ENCODE assay signal across 16 cellular contexts in the genomic region with DNA sequence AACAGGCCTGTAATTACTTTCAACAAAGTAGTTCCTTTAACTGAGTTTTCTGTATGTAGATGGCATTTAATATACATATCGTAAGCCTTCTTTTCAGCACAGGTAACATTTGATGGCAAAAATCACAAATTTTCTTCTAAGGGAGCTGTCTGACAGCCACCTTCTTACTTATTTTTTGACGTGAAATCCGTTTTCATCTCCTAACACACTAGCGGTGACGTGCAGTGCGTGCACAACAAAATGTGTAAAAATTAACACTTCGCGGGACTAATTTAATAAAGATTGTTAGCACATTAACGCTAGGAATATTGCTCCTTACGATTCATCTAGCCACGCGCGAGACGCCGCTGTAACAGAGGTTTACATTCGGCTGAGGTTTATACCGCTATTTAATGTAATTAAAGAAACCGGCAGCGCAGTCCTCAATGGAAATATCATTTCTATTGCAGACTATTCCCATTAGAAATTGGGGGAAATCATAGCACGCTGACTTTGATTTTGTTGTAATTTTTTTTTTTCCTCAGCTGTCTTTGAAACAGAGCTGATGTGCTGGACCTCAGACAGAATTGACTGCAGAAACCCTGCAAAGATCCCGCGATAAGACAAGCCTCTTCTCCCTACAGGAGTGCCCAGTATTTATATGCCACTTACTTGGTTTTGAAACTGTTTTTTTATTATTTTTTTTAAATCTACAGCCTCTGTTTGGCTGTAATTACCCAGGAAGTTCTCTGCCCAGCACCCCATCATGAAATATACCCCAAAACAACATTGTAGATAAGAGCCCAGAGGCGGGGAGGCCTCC. TPM values are rescaled to one million over a fixed set of nuclear protein-coding genes. Genes with fewer than 3 reads are reported as not detected.
DNase-seq lines count a peak whose midpoint lies in the region; ATAC-seq and TF ChIP-seq lines count a peak whose summit lies in the region.
"Had no signal": no experiment of that assay in that cellular context is flagged by ENCODE, and none has a peak within 500 bp of the region (broad histone marks: within the 10 kb centered on the region; RNA-seq: fewer than 3 reads in every experiment).

No MANE protein-coding gene starts in this region.

- POLR2A ChIA-PET in activated CD4-positive, alpha-beta memory T cell treated with anti-CD3 and anti-CD28 coated beads for 36 hours (lab: Charles Lee), result interaction anchor here (0.7 to 23.9 kb wide), 6 partner anchors 14 to 240 kb away, joined by 3 to 425 read pairs (median 6); partner anchors contain the start of genes BCL11B and SETD3

- H3K9me3 Mint-ChIP-seq in activated T-cell treated with anti-CD3 and anti-CD28 coated beads, Interleukin-2, amount 50 U/mL, for 4 hours, result no peaks in the 10 kb centered on the region
- H3K9me3 Mint-ChIP-seq in activated CD4-positive, alpha-beta memory T cell treated with anti-CD3 and anti-CD28 coated beads for 36 hours, result no peaks in the 10 kb centered on the region
- H3K9me3 Mint-ChIP-seq in stimulated activated effector memory CD8-positive, alpha-beta T cell treated with anti-CD3 and anti-CD28 coated beads, Interleukin-12 subunit alpha, Interleukin-12 subunit beta, amount 100 ng/mL, for 72 hours, result no peaks in the 10 kb centered on the region

- H3K4me1 Mint-ChIP-seq in activated T-cell treated with anti-CD3 and anti-CD28 coated beads, Interleukin-2, amount 50 U/mL, for 4 hours (ENCODE audit: low read depth), result peaks cover 90% of the 10 kb centered on the region
- H3K4me1 Mint-ChIP-seq in activated CD4-positive, alpha-beta memory T cell treated with anti-CD3 and anti-CD28 coated beads for 36 hours (ENCODE audit: low read depth), result peaks cover 79% of the 10 kb centered on the region
- peaks cover 88% of the 10 kb centered on the region for H3K4me1 Mint-ChIP-seq in stimulated activated effector memory CD8-positive, alpha-beta T cell treated with anti-CD3 and anti-CD28 coated beads, Interleukin-12 subunit alpha, Interleukin-12 subunit beta, amount 100 ng/mL, for 72 hours

- CTCF ChIA-PET in activated CD4-positive, alpha-beta memory T cell treated with anti-CD3 and anti-CD28 coated beads for 36 hours (lab: Charles Lee), result interaction anchor here (0.7 to 3.5 kb wide), 10 partner anchors 8 to 1061 kb away, joined by 3 to 44 read pairs (median 4); partner anchors contain the start of gene BCL11B

- H3K27me3 Mint-ChIP-seq in activated T-cell treated with anti-CD3 and anti-CD28 coated beads, Interleukin-2, amount 50 U/mL, for 4 hours (ENCODE audit: low read depth), result no peaks in the 10 kb centered on the region
- H3K27me3 Mint-ChIP-seq in activated CD4-positive, alpha-beta memory T cell treated with anti-CD3 and anti-CD28 coated beads for 36 hours, result no peaks in the 10 kb centered on the region

- no peak for DNase-seq in activated T-cell treated with anti-CD3 and anti-CD28 coated beads, Interleukin-2, amount 50 U/mL, for 4 hours
- DNase-seq in activated T-cell treated with anti-CD3 and anti-CD28 coated beads, Interleukin-2, amount 50 U/mL, for 1 hour, result no peak
- no peak for DNase-seq in activated CD4-positive, alpha-beta memory T cell treated with anti-CD3 and anti-CD28 coated beads for 36 hours
- DNase-seq in epithelial cell of prostate (ENCODE audit: low read depth, low spot score), result no peak
- no peak for DNase-seq in stimulated activated effector memory CD8-positive, alpha-beta T cell treated with anti-CD3 and anti-CD28 coated beads, Interleukin-12 subunit alpha, Interleukin-12 subunit beta, amount 100 ng/mL, for 72 hours (ENCODE audit: low spot score in 2 of 2)
- no peak for DNase-seq in NCI-H1930 (lab: John Stamatoyannopoulos, UW)
- DNase-seq: ACHN; Calu3; mucosa of descending colon; NCI-H1092; psoas muscle; stimulated activated CD4-positive, alpha-beta T cell treated with anti-CD3 and anti-CD28 coated beads, Interleukin-15, amount 100 ng/mL, for 24 hours; T-helper 9 cell had no signal

- H3K36me3 Mint-ChIP-seq in activated T-cell treated with anti-CD3 and anti-CD28 coated beads, Interleukin-2, amount 50 U/mL, for 4 hours (ENCODE audit: insufficient read depth), result peaks cover 15% of the 10 kb centered on the region
- peaks cover 34% of the 10 kb centered on the region for H3K36me3 Mint-ChIP-seq in activated CD4-positive, alpha-beta memory T cell treated with anti-CD3 and anti-CD28 coated beads for 36 hours
- peaks cover 91% of the 10 kb centered on the region for H3K36me3 Mint-ChIP-seq in stimulated activated effector memory CD8-positive, alpha-beta T cell treated with anti-CD3 and anti-CD28 coated beads, Interleukin-12 subunit alpha, Interleukin-12 subunit beta, amount 100 ng/mL, for 72 hours

- H3K27ac ChIP-seq in epithelial cell of prostate, result peak overlapping the region; percentile 74
- H3K27ac ChIP-seq: psoas muscle had no signal

- intact Hi-C loops in activated CD4-positive, alpha-beta memory T cell treated with anti-CD3 and anti-CD28 coated beads for 36 hours (cut with micrococcal nuclease), result loop anchor here (1.0 kb wide), 2 partner anchors 9 to 22 kb away; no protein-coding TSS in a partner anchor

- H3K27ac Mint-ChIP-seq in activated CD4-positive, alpha-beta memory T cell treated with anti-CD3 and anti-CD28 coated beads for 36 hours, result peak overlapping the region; percentile 96
- peak overlapping the region; percentile 95 for H3K27ac Mint-ChIP-seq in stimulated activated effector memory CD8-positive, alpha-beta T cell treated with anti-CD3 and anti-CD28 coated beads, Interleukin-12 subunit alpha, Interleukin-12 subunit beta, amount 100 ng/mL, for 72 hours

- ATAC-seq in activated T-cell treated with anti-CD3 and anti-CD28 coated beads, Interleukin-2, amount 50 U/mL, for 4 hours, result no peak
- peak; percentile 49 for ATAC-seq in stimulated activated effector memory CD8-positive, alpha-beta T cell treated with anti-CD3 and anti-CD28 coated beads, Interleukin-12 subunit alpha, Interleukin-12 subunit beta, amount 100 ng/mL, for 72 hours
- ATAC-seq in GM21515 (IDR thresholded peaks at IDR 0.05; ENCODE audit: unreplicated experiment) (no peak), SK-N-SH treated with all-trans-retinoic acid at 6 μM for 48 hours (no peak)
- ATAC-seq: psoas muscle, Right ventricle myocardium inferior had no signal

- H3K4me3 Mint-ChIP-seq in activated T-cell treated with anti-CD3 and anti-CD28 coated beads, Interleukin-2, amount 50 U/mL, for 4 hours, result peak overlapping the region; percentile 83
- peak overlapping the region; percentile 75 for H3K4me3 Mint-ChIP-seq in activated CD4-positive, alpha-beta memory T cell treated with anti-CD3 and anti-CD28 coated beads for 36 hours
- H3K4me3 Mint-ChIP-seq in stimulated activated effector memory CD8-positive, alpha-beta T cell treated with anti-CD3 and anti-CD28 coated beads, Interleukin-12 subunit alpha, Interleukin-12 subunit beta, amount 100 ng/mL, for 72 hours, result peak overlapping the region; percentile 89

TF ChIP-seq in SK-N-SH treated with all-trans-retinoic acid at 6 μM for 48 hours, 23 proteins besides CTCF, POLR2A, EP300 and RAD21 (continues in another document):
- TF ChIP-seq ZNF8 (CRISPR knock-in tag; IDR thresholded peaks at IDR 0.05) (no peak), BACH2 (CRISPR knock-in tag; IDR thresholded peaks at IDR 0.05; ENCODE audit: borderline replicate concordance) (no peak), CSDC2 (CRISPR knock-in tag; IDR thresholded peaks at IDR 0.05) (no peak), TSHZ2 (CRISPR knock-in tag; IDR thresholded peaks at IDR 0.05) (no peak), ZFP30 (CRISPR knock-in tag; IDR thresholded peaks at IDR 0.05) (no peak), ESRRG (CRISPR knock-in tag; IDR thresholded peaks at IDR 0.05) (no peak), SNAI2 (CRISPR knock-in tag; IDR thresholded peaks at IDR 0.05) (no peak), ISL1 (CRISPR knock-in tag; IDR thresholded peaks at IDR 0.05) (no peak), ZFP3 (CRISPR knock-in tag; IDR thresholded peaks at IDR 0.05) (no peak)
- TF ChIP-seq, protein P1, sequence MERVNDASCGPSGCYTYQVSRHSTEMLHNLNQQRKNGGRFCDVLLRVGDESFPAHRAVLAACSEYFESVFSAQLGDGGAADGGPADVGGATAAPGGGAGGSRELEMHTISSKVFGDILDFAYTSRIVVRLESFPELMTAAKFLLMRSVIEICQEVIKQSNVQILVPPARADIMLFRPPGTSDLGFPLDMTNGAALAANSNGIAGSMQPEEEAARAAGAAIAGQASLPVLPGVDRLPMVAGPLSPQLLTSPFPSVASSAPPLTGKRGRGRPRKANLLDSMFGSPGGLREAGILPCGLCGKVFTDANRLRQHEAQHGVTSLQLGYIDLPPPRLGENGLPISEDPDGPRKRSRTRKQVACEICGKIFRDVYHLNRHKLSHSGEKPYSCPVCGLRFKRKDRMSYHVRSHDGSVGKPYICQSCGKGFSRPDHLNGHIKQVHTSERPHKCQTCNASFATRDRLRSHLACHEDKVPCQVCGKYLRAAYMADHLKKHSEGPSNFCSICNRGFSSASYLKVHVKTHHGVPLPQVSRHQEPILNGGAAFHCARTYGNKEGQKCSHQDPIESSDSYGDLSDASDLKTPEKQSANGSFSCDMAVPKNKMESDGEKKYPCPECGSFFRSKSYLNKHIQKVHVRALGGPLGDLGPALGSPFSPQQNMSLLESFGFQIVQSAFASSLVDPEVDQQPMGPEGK (CRISPR knock-in tag; IDR thresholded peaks at IDR 0.05; ENCODE audit: borderline replicate concordance), result no peak

RNA-seq across cellular contexts. Expression of gene BCL11B, which starts 31.3 kb away (rescaled TPM):
- 10 to 100 TPM; 54.6 to 64.6 (median 62.4) TPM for total RNA-seq in activated T-cell treated with anti-CD3 and anti-CD28 coated beads, Interleukin-2, amount 50 U/mL, for 4 hours
- 10 to 100 TPM; 48.9 to 49.1 TPM for total RNA-seq in activated CD4-positive, alpha-beta memory T cell treated with anti-CD3 and anti-CD28 coated beads for 36 hours
